Comparison of ENCODE assay signal across 8 cellular contexts in the genomic region with DNA sequence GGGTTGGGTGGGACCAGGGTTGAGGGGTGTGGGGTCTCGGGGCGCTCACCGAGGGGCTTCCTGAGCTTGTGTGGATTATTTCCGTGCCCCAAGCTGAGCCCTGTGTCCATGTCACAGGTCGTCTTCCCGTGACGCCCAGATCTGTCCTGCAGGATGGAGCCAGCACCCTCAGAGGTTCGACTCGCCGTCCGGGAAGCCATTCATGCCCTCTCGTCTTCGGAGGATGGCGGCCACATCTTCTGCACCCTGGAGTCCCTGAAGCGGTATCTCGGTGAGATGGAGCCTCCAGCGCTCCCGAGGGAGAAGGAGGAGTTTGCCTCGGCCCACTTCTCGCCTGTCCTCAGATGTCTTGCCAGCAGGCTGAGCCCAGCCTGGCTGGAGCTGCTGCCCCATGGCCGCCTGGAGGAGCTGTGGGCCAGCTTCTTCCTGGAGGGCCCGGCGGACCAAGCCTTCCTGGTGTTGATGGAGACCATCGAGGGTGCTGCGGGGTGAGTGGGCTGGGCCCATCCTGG. TPM values are rescaled to one million over a fixed set of nuclear protein-coding genes. Genes with fewer than 3 reads are reported as not detected.
DNase-seq lines count a peak whose midpoint lies in the region; ATAC-seq and TF ChIP-seq lines count a peak whose summit lies in the region.

No MANE protein-coding gene starts in this region.

- peaks cover 9% of the 10 kb centered on the region for H3K36me3 ChIP-seq in A673 (ENCODE audit: insufficient read depth, low read length, poor library complexity, severe bottlenecking)

- BruUV-seq in A673 (replicated peaks; lab: Mats Ljungman, UMichigan) = no TSS peak

- peaks cover 18% of the 10 kb centered on the region for H3K4me1 Mint-ChIP-seq in nephron progenitor cell

- H3K27me3 ChIP-seq in A673 (replicated peaks; ENCODE audit: insufficient read depth, low read depth, low read length, poor library complexity) = no peaks in the 10 kb centered on the region

- ATAC-seq in SK-N-SH treated with all-trans-retinoic acid at 6 μM for 48 hours = peak; percentile 89
- no peak for ATAC-seq in HG02571 (IDR thresholded peaks at IDR 0.05; ENCODE audit: unreplicated experiment)

- H3K4me3 Mint-ChIP-seq in nephron progenitor cell = peak overlapping the region; percentile 90

- H3K4me1 ChIP-seq in A673 (ENCODE audit: insufficient read depth, low read length, poor library complexity, severe bottlenecking) = peaks cover 3% of the 10 kb centered on the region

- H3K36me3 Mint-ChIP-seq in nephron progenitor cell (ENCODE audit: low read depth) = peaks cover 7% of the 10 kb centered on the region

- H3K27ac Mint-ChIP-seq in nephron progenitor cell = peak overlapping the region; percentile 48

- peak; percentile 57 for DNase-seq in A673 (ENCODE audit: low spot score)
- peak; percentile 83 for DNase-seq in fibroblast of gingiva (ENCODE audit: low read depth)
- DNase-seq in nephron progenitor cell = peak; percentile 44
- DNase-seq in GF-D8 (lab: John Stamatoyannopoulos, UW) = no peak
- DNase-seq in activated CD8-positive, alpha-beta memory T cell treated with anti-CD3 and anti-CD28 coated beads for 24 hours = no peak

- H3K9me3 Mint-ChIP-seq in nephron progenitor cell = no peaks in the 10 kb centered on the region

- intact Hi-C loops in A673 (cut with micrococcal nuclease; ENCODE audit: unreplicated experiment) = no loop called here

- CTCF ChIA-PET in A673 (lab: Charles Lee) = no interaction called here

- peak overlapping the region; percentile 98 for H3K27ac ChIP-seq in A673 (ENCODE audit: low read depth, low read length, poor library complexity, severe bottlenecking)

- TF ChIP-seq CTCF in A673 (conservative IDR thresholded peaks at IDR 0.05; ENCODE audit: low read depth, low read length) = peak; percentile 47
- 0 out of 3 replicates have a peak, but pooled peaks have one; percentile 15 for TF ChIP-seq CTCF in GM12872 (IDR thresholded peaks at IDR 0.05; ENCODE audit: insufficient read depth, low read depth, low read length)
- TF ChIP-seq CTCF in nephron progenitor cell (IDR thresholded peaks at IDR 0.05) = peak; percentile 14

- H3K4me3 ChIP-seq in A673 (ENCODE audit: low read depth, low read length, poor library complexity, severe bottlenecking) = peak overlapping the region; percentile 88

- H3K9me3 ChIP-seq in A673 (ENCODE audit: low read depth, low read length, poor library complexity, severe bottlenecking) = no peaks in the 10 kb centered on the region

- POLR2A ChIA-PET in A673 (lab: Charles Lee; ENCODE audit: low non-redundant PET) = interaction anchor here (0.7 kb wide), 1 partner anchor 17 kb away, joined by 3 read pairs; no protein-coding TSS in a partner anchor

- peaks cover 4% of the 10 kb centered on the region for H3K27me3 Mint-ChIP-seq in nephron progenitor cell (ENCODE audit: low read depth, poor library complexity)

TF ChIP-seq in SK-N-SH treated with all-trans-retinoic acid at 6 μM for 48 hours, 23 proteins besides CTCF, POLR2A, EP300 and RAD21:
- no peak for TF ChIP-seq ZFP3 (CRISPR knock-in tag; IDR thresholded peaks at IDR 0.05)
- no peak for TF ChIP-seq SNAI2 (CRISPR knock-in tag; IDR thresholded peaks at IDR 0.05)
- no peak for TF ChIP-seq TSHZ2 (CRISPR knock-in tag; IDR thresholded peaks at IDR 0.05)
- TF ChIP-seq GLIS3 (CRISPR knock-in tag; IDR thresholded peaks at IDR 0.05) = no peak
- TF ChIP-seq CSRNP3 (CRISPR knock-in tag; IDR thresholded peaks at IDR 0.05) = no peak
- no peak for TF ChIP-seq ISL1 (CRISPR knock-in tag; IDR thresholded peaks at IDR 0.05)
- TF ChIP-seq PPARA (CRISPR knock-in tag; IDR thresholded peaks at IDR 0.05; ENCODE audit: borderline replicate concordance) = no peak
- TF ChIP-seq, protein P1, sequence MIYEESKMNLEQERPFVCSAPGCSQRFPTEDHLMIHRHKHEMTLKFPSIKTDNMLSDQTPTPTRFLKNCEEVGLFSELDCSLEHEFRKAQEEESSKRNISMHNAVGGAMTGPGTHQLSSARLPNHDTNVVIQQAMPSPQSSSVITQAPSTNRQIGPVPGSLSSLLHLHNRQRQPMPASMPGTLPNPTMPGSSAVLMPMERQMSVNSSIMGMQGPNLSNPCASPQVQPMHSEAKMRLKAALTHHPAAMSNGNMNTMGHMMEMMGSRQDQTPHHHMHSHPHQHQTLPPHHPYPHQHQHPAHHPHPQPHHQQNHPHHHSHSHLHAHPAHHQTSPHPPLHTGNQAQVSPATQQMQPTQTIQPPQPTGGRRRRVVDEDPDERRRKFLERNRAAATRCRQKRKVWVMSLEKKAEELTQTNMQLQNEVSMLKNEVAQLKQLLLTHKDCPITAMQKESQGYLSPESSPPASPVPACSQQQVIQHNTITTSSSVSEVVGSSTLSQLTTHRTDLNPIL (CRISPR knock-in tag; IDR thresholded peaks at IDR 0.05; ENCODE audit: low read depth) = no peak
- no peak for TF ChIP-seq ESRRG (CRISPR knock-in tag; IDR thresholded peaks at IDR 0.05)
- no peak for TF ChIP-seq BACH2 (CRISPR knock-in tag; IDR thresholded peaks at IDR 0.05; ENCODE audit: borderline replicate concordance)
- TF ChIP-seq ZNF565 (CRISPR knock-in tag; conservative IDR thresholded peaks at IDR 0.05; ENCODE audit: low read depth) = no peak
- no peak for TF ChIP-seq TOX (CRISPR knock-in tag; IDR thresholded peaks at IDR 0.05; ENCODE audit: borderline replicate concordance)
- TF ChIP-seq ZNF70 (CRISPR knock-in tag; IDR thresholded peaks at IDR 0.05) = no peak
- no peak for TF ChIP-seq ZNF8 (CRISPR knock-in tag; IDR thresholded peaks at IDR 0.05)
- no peak for TF ChIP-seq RARB (CRISPR knock-in tag; IDR thresholded peaks at IDR 0.05)

RNA-seq across cellular contexts. Expression of gene TELO2, which starts 1.0 kb away (rescaled TPM):
- 62.9 and 67.0 TPM in 2 replicates for total RNA-seq in A673 (2021)

RNA-seq across cellular contexts. Expression of gene PTX4, which starts 5.4 kb away (rescaled TPM):
- not detected in 2 replicates for total RNA-seq in A673 (2021)

RNA-seq across cellular contexts. Expression of gene CLCN7, which starts 19.4 kb away (rescaled TPM):
- total RNA-seq in A673 (2021) = 82.2 and 89.3 TPM in 2 replicates

RNA-seq across cellular contexts. Expression of gene TMEM204, which starts 39.3 kb away (rescaled TPM):
- not detected in 2 replicates for total RNA-seq in A673 (2021)

RNA-seq across cellular contexts. Expression of gene CCDC154, which starts 49.8 kb away (rescaled TPM):
- total RNA-seq in A673 (2021) = 1.2 and 1.6 TPM in 2 replicates

Comparison
In these comparisons a context has a peak if more than half of its experiments do, and no peak if none do; other contexts are left out.
1. DNase-seq: peak in A673 (single experiment), fibroblast of gingiva (single experiment) and nephron progenitor cell (single experiment); none in GF-D8 (single experiment) and activated CD8-positive, alpha-beta memory T cell treated with anti-CD3 and anti-CD28 coated beads for 24 hours (single experiment).
2. Peak in every context shown above with its lines, with median percentiles within 50 percentile points of each other: CTCF ChIP-seq.